In the genomic region with DNA sequence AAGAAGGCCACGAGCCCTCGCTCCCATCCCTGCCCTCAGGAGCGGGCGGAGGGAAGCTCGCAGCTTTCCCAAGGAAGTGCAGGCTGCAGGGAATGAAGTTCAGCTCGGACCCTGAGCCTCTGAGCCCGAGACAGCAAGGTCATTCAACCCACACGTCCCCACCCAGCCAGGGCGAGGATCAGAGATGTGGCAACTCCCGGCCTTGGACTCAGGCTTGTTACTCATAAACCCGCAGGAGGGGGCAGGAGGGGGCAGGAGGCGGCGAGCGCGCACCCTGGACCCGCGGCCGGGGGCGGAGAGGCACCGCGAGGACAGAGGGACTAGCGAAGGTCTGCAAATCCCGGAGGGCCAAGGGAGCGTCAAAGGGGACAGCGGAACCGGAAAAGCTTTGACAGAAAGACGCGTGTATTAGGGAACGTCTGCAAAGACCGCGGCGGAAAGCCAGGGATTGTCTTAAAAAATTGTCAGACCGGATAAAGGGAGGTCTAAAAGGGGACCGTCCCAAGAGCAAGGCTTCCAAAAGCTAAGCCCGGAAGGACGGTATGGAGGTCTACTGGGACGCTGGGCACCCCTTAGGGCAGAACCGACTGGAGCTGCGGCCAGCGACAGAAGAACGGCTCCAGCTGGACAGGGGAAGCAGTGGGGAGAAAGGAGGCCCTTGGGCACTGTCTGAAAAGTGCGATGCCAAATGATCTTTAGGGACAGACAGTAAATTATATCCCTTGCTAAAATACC, we compare ENCODE assay signal across 1 cellular context.
TF ChIP-seq lines count a peak whose summit lies in the region.

No MANE protein-coding gene starts in this region.

TF ChIP-seq in GM12878, 131 proteins besides CTCF, POLR2A, EP300 and RAD21 (continued from another document):
- TF ChIP-seq, protein P1, sequence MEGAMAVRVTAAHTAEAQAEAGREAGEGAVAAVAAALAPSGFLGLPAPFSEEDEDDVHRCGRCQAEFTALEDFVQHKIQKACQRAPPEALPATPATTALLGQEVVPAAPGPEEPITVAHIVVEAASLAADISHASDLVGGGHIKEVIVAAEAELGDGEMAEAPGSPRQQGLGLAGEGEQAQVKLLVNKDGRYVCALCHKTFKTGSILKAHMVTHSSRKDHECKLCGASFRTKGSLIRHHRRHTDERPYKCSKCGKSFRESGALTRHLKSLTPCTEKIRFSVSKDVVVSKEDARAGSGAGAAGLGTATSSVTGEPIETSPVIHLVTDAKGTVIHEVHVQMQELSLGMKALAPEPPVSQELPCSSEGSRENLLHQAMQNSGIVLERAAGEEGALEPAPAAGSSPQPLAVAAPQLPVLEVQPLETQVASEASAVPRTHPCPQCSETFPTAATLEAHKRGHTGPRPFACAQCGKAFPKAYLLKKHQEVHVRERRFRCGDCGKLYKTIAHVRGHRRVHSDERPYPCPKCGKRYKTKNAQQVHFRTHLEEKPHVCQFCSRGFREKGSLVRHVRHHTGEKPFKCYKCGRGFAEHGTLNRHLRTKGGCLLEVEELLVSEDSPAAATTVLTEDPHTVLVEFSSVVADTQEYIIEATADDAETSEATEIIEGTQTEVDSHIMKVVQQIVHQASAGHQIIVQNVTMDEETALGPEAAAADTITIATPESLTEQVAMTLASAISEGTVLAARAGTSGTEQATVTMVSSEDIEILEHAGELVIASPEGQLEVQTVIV (IDR thresholded peaks at IDR 0.05; ENCODE audit: borderline replicate concordance, partially characterized antibody): no peak
- TF ChIP-seq ESRRA (IDR thresholded peaks at IDR 0.05; ENCODE audit: low read length) (peak; percentile 79; the same call in 1 of the 2 replicates), ZSCAN29 (IDR thresholded peaks at IDR 0.05) (no peak), RUNX3 (IDR thresholded peaks at IDR 0.05; ENCODE audit: low read length) (peak; percentile 70), SUPT20H (IDR thresholded peaks at IDR 0.05; ENCODE audit: borderline replicate concordance, control insufficient read depth, low read depth, low read length) (no peak), GABPA (IDR thresholded peaks at IDR 0.05; ENCODE audit: low read depth) (peak; percentile 85), ZNF207 (IDR thresholded peaks at IDR 0.05; ENCODE audit: borderline replicate concordance) (peak; percentile 39; the same call in 1 of the 2 replicates), KDM1A (IDR thresholded peaks at IDR 0.05; ENCODE audit: borderline replicate concordance) (no peak), EZH2 (IDR thresholded peaks at IDR 0.05; ENCODE audit: borderline replicate concordance, control insufficient read depth, low read depth, low read length) (no peak), DPF2 (IDR thresholded peaks at IDR 0.05) (no peak)
- TF ChIP-seq, protein P2, sequence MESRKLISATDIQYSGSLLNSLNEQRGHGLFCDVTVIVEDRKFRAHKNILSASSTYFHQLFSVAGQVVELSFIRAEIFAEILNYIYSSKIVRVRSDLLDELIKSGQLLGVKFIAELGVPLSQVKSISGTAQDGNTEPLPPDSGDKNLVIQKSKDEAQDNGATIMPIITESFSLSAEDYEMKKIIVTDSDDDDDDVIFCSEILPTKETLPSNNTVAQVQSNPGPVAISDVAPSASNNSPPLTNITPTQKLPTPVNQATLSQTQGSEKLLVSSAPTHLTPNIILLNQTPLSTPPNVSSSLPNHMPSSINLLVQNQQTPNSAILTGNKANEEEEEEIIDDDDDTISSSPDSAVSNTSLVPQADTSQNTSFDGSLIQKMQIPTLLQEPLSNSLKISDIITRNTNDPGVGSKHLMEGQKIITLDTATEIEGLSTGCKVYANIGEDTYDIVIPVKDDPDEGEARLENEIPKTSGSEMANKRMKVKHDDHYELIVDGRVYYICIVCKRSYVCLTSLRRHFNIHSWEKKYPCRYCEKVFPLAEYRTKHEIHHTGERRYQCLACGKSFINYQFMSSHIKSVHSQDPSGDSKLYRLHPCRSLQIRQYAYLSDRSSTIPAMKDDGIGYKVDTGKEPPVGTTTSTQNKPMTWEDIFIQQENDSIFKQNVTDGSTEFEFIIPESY (IDR thresholded peaks at IDR 0.05): no peak
- TF ChIP-seq, protein P3, sequence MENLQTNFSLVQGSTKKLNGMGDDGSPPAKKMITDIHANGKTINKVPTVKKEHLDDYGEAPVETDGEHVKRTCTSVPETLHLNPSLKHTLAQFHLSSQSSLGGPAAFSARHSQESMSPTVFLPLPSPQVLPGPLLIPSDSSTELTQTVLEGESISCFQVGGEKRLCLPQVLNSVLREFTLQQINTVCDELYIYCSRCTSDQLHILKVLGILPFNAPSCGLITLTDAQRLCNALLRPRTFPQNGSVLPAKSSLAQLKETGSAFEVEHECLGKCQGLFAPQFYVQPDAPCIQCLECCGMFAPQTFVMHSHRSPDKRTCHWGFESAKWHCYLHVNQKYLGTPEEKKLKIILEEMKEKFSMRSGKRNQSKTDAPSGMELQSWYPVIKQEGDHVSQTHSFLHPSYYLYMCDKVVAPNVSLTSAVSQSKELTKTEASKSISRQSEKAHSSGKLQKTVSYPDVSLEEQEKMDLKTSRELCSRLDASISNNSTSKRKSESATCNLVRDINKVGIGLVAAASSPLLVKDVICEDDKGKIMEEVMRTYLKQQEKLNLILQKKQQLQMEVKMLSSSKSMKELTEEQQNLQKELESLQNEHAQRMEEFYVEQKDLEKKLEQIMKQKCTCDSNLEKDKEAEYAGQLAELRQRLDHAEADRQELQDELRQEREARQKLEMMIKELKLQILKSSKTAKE (IDR thresholded peaks at IDR 0.05; ENCODE audit: low read depth, poor library complexity, severe bottlenecking): peak; percentile 76
- TF ChIP-seq, protein P4, sequence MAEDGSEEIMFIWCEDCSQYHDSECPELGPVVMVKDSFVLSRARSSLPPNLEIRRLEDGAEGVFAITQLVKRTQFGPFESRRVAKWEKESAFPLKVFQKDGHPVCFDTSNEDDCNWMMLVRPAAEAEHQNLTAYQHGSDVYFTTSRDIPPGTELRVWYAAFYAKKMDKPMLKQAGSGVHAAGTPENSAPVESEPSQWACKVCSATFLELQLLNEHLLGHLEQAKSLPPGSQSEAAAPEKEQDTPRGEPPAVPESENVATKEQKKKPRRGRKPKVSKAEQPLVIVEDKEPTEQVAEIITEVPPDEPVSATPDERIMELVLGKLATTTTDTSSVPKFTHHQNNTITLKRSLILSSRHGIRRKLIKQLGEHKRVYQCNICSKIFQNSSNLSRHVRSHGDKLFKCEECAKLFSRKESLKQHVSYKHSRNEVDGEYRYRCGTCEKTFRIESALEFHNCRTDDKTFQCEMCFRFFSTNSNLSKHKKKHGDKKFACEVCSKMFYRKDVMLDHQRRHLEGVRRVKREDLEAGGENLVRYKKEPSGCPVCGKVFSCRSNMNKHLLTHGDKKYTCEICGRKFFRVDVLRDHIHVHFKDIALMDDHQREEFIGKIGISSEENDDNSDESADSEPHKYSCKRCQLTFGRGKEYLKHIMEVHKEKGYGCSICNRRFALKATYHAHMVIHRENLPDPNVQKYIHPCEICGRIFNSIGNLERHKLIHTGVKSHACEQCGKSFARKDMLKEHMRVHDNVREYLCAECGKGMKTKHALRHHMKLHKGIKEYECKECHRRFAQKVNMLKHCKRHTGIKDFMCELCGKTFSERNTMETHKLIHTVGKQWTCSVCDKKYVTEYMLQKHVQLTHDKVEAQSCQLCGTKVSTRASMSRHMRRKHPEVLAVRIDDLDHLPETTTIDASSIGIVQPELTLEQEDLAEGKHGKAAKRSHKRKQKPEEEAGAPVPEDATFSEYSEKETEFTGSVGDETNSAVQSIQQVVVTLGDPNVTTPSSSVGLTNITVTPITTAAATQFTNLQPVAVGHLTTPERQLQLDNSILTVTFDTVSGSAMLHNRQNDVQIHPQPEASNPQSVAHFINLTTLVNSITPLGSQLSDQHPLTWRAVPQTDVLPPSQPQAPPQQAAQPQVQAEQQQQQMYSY (CRISPR knock-in tag; IDR thresholded peaks at IDR 0.05): no peak
- TF ChIP-seq, protein P5, sequence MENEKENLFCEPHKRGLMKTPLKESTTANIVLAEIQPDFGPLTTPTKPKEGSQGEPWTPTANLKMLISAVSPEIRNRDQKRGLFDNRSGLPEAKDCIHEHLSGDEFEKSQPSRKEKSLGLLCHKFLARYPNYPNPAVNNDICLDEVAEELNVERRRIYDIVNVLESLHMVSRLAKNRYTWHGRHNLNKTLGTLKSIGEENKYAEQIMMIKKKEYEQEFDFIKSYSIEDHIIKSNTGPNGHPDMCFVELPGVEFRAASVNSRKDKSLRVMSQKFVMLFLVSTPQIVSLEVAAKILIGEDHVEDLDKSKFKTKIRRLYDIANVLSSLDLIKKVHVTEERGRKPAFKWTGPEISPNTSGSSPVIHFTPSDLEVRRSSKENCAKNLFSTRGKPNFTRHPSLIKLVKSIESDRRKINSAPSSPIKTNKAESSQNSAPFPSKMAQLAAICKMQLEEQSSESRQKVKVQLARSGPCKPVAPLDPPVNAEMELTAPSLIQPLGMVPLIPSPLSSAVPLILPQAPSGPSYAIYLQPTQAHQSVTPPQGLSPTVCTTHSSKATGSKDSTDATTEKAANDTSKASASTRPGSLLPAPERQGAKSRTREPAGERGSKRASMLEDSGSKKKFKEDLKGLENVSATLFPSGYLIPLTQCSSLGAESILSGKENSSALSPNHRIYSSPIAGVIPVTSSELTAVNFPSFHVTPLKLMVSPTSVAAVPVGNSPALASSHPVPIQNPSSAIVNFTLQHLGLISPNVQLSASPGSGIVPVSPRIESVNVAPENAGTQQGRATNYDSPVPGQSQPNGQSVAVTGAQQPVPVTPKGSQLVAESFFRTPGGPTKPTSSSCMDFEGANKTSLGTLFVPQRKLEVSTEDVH (IDR thresholded peaks at IDR 0.05; ENCODE audit: low read depth, partially characterized antibody): peak; percentile 53
